ENCODE assay signal across 27 cellular contexts in the genomic region with DNA sequence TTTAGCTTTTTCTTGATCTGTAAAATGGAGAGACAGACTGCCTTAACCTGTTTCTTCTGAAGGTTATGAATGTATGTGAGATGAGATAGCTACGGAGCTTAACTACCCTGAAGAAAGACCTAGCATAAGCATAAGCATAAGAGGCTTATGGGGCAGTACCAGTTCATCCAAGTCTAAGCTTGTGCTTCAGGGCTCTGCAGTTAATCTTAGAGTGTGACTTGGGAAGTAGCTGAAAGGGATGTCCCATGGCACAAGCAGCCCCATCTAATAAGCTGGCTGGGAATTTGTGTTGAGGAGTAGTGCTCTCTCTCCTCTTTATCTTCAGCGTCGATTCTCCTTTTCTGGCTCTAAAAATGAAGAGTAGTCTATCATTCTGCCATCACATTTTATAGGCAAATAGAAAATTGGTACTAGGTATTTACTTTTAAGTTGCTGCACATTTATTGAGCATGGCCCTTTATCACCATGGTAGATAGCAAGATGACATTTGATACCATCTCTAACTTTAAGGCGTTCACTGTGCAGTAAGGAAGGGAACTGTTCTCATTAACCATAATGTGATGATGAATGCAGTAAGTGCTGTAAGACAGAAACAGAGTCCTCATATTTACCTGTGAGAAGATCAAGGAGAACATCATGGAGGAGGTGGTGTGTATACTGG.
"Had no signal": no experiment of that assay in that cellular context is flagged by ENCODE, and none has a peak within 500 bp of the region (broad histone marks: within the 10 kb centered on the region; RNA-seq: fewer than 3 reads in every experiment).

No MANE protein-coding gene starts in this region.

- H3K4me1 Mint-ChIP-seq: activated B cell treated with CpG ODN at 0.5 μM for 24 hours; activated CD8-positive, alpha-beta memory T cell treated with anti-CD3 and anti-CD28 coated beads, Interleukin-2, amount 10 ng/mL, durations not matched to agents 7 days and 5 days; activated naive CD8-positive, alpha-beta T cell treated with anti-CD3 and anti-CD28 coated beads, Interleukin-2, amount 10 ng/mL, durations not matched to agents 7 days and 5 days; naive B cell; nephron progenitor cell had no signal

- DNase-seq: activated B cell treated with CpG ODN at 0.5 μM for 24 hours; activated CD8-positive, alpha-beta memory T cell treated with anti-CD3 and anti-CD28 coated beads, Interleukin-2, amount 10 ng/mL, durations not matched to agents 7 days and 5 days; activated CD8-positive, alpha-beta T cell treated with anti-CD3 and anti-CD28 coated beads, Interleukin-2, amount 10 ng/mL, durations not matched to agents 7 days and 5 days; activated effector memory CD4-positive, alpha-beta T cell treated with Interleukin-2 at 50 U/mL for 16 hours; activated naive CD4-positive, alpha-beta T cell treated with Interleukin-2 at 50 U/mL for 16 hours; activated naive CD8-positive, alpha-beta T cell treated with anti-CD3 and anti-CD28 coated beads, Interleukin-2, amount 10 ng/mL, durations not matched to agents 7 days and 5 days; activated T-cell treated with anti-CD3 and anti-CD28 coated beads, Interleukin-2, amount 50 U/mL, for 72 hours; amniotic stem cell; brain microvascular endothelial cell; cortex of kidney; effector memory CD8-positive, alpha-beta T cell; head of caudate nucleus; hippocampal formation; left cardiac atrium; left ventricle myocardium superior; mammary epithelial cell; naive B cell; nephron progenitor cell; ovary; right lobe of liver; stimulated activated CD4-positive, alpha-beta T cell treated with anti-CD3 and anti-CD28 coated beads, Interleukin-2, amount 100 ng/mL, for 48 hours; T-helper 2 cell; thyroid gland; upper lobe of right lung had no signal

- H3K9me3 Mint-ChIP-seq: activated B cell treated with CpG ODN at 0.5 μM for 24 hours; activated naive CD8-positive, alpha-beta T cell treated with anti-CD3 and anti-CD28 coated beads, Interleukin-2, amount 10 ng/mL, durations not matched to agents 7 days and 5 days; activated T-cell treated with anti-CD3 and anti-CD28 coated beads, Interleukin-2, amount 50 U/mL, for 72 hours; effector memory CD8-positive, alpha-beta T cell; naive B cell; nephron progenitor cell; stimulated activated naive CD8-positive, alpha-beta T cell treated with anti-CD3 and anti-CD28 coated beads, Interleukin-15, Interleukin-2, amounts not matched to agents 100 ng/mL and 50 ng/mL, for 24 hours had no signal

- H3K27me3 ChIP-seq: brain microvascular endothelial cell, gastroesophageal sphincter, ovary, right lobe of liver, thyroid gland, upper lobe of right lung had no signal

- H3K36me3 ChIP-seq: ovary had no signal

- H3K9me3 ChIP-seq: gastroesophageal sphincter, ovary, right lobe of liver, thyroid gland, upper lobe of right lung had no signal

- H3K4me3 Mint-ChIP-seq: activated B cell treated with CpG ODN at 0.5 μM for 24 hours; activated CD8-positive, alpha-beta memory T cell treated with anti-CD3 and anti-CD28 coated beads, Interleukin-2, amount 10 ng/mL, durations not matched to agents 7 days and 5 days; activated CD8-positive, alpha-beta T cell treated with anti-CD3 and anti-CD28 coated beads, Interleukin-2, amount 10 ng/mL, durations not matched to agents 7 days and 5 days; activated naive CD8-positive, alpha-beta T cell treated with anti-CD3 and anti-CD28 coated beads, Interleukin-2, amount 10 ng/mL, durations not matched to agents 7 days and 5 days; activated T-cell treated with anti-CD3 and anti-CD28 coated beads, Interleukin-2, amount 50 U/mL, for 72 hours; effector memory CD8-positive, alpha-beta T cell; naive B cell; nephron progenitor cell; stimulated activated naive CD8-positive, alpha-beta T cell treated with anti-CD3 and anti-CD28 coated beads, Interleukin-15, Interleukin-2, amounts not matched to agents 100 ng/mL and 50 ng/mL, for 24 hours had no signal

- H3K4me1 ChIP-seq: gastroesophageal sphincter, right lobe of liver, upper lobe of right lung had no signal

- ATAC-seq: activated CD8-positive, alpha-beta memory T cell treated with anti-CD3 and anti-CD28 coated beads, Interleukin-2, amount 10 ng/mL, durations not matched to agents 7 days and 5 days; activated CD8-positive, alpha-beta T cell treated with anti-CD3 and anti-CD28 coated beads, Interleukin-2, amount 10 ng/mL, durations not matched to agents 7 days and 5 days; activated T-cell treated with anti-CD3 and anti-CD28 coated beads, Interleukin-2, amount 50 U/mL, for 72 hours; effector memory CD8-positive, alpha-beta T cell; gastroesophageal sphincter; left cardiac atrium; left ventricle myocardium superior; right lobe of liver; upper lobe of right lung had no signal

- H3K27ac ChIP-seq: brain microvascular endothelial cell, gastroesophageal sphincter, ovary, right lobe of liver, thyroid gland, upper lobe of right lung had no signal

- H3K27ac Mint-ChIP-seq: activated B cell treated with CpG ODN at 0.5 μM for 24 hours; activated CD8-positive, alpha-beta memory T cell treated with anti-CD3 and anti-CD28 coated beads, Interleukin-2, amount 10 ng/mL, durations not matched to agents 7 days and 5 days; activated CD8-positive, alpha-beta T cell treated with anti-CD3 and anti-CD28 coated beads, Interleukin-2, amount 10 ng/mL, durations not matched to agents 7 days and 5 days; activated naive CD8-positive, alpha-beta T cell treated with anti-CD3 and anti-CD28 coated beads, Interleukin-2, amount 10 ng/mL, durations not matched to agents 7 days and 5 days; activated T-cell treated with anti-CD3 and anti-CD28 coated beads, Interleukin-2, amount 50 U/mL, for 72 hours; effector memory CD8-positive, alpha-beta T cell; nephron progenitor cell; progenitor cell of endocrine pancreas; stimulated activated naive CD8-positive, alpha-beta T cell treated with anti-CD3 and anti-CD28 coated beads, Interleukin-15, Interleukin-2, amounts not matched to agents 100 ng/mL and 50 ng/mL, for 24 hours had no signal

- H3K4me3 ChIP-seq: gastroesophageal sphincter, ovary, right lobe of liver, thyroid gland, upper lobe of right lung had no signal
